Comparison of ENCODE assay signal across 10 cellular contexts in genomic region chr2:79855264-79856006, GRCh38.
DNase-seq lines count a peak whose midpoint lies in the region; ATAC-seq, FAIRE-seq and TF ChIP-seq lines count a peak whose summit lies in the region.
"Had no signal": no experiment of that assay in that cellular context is flagged by ENCODE, and none has a peak within 500 bp of the region (broad histone marks: within the 10 kb centered on the region; RNA-seq: fewer than 3 reads in every experiment).

No MANE protein-coding gene starts in this region.

- H3K9me3 ChIP-seq in pancreas = no peaks in the 10 kb centered on the region

- H3K27me3 Mint-ChIP-seq in T-helper 2 cell treated with Interferon-gamma antibody and Interleukin-4, amounts not matched to agents 5 μg/mL and 100 μg/mL, for 36 hours (ENCODE audit: low read depth) = no peaks in the 10 kb centered on the region

- DNase-seq in DMS153 treated with DMSO at 0.1 percent for 48 hours (lab: John Stamatoyannopoulos, UW; ENCODE audit: unreplicated experiment) (peak; percentile 12), NCI-H2227 (lab: John Stamatoyannopoulos, UW; ENCODE audit: unreplicated experiment) (peak; percentile 10), dorsolateral prefrontal cortex (peak in 8 of 10 donors; percentile 11 to 67 (median 55)), pancreas (peak in 2 of 6 donors; percentile 21 to 25), posterior vena cava (ENCODE audit: low spot score) (no peak), mesenteric fat pad (ENCODE audit: low spot score) (no peak), omental fat pad (ENCODE audit: low spot score) (no peak)
- DNase-seq in T-helper 2 cell treated with Interferon-gamma antibody and Interleukin-4, amounts not matched to agents 5 μg/mL and 100 μg/mL, for 36 hours (ENCODE audit: low spot score) = no peak
- DNase-seq: cortex of kidney, NCI-H1048 had no signal

- peak overlapping the region in 35 of 59 donors; percentile 6 to 56 (median 34) for H3K4me3 ChIP-seq in dorsolateral prefrontal cortex
- no peak overlapping the region for H3K4me3 ChIP-seq in pancreas

- H3K36me3 ChIP-seq in pancreas = no peaks in the 10 kb centered on the region

- FAIRE-seq in pancreas (lab: Jason Lieb, UNC) = no peak

- H3K4me1 Mint-ChIP-seq in T-helper 2 cell treated with Interferon-gamma antibody and Interleukin-4, amounts not matched to agents 5 μg/mL and 100 μg/mL, for 36 hours (ENCODE audit: low read depth) = no peaks in the 10 kb centered on the region

- H3K4me1 ChIP-seq in pancreas = peaks cover 0 to under 1% (median 0%) of the 10 kb centered on the region in 3 donors

- no peaks in the 10 kb centered on the region for H3K27me3 ChIP-seq in dorsolateral prefrontal cortex
- no peaks in the 10 kb centered on the region for H3K27me3 ChIP-seq in pancreas

- intact Hi-C loops in dorsolateral prefrontal cortex (cut with DNase I) = loop anchor here (5.0 to 10.0 kb wide), 7 partner anchors 91 to 633 kb away; partner anchors contain the start of gene CTNNA2 (in 1 of the 2)
- intact Hi-C loops in pancreas (cut with DNase I) = no loop called here
- intact Hi-C loops in posterior vena cava (cut with DNase I) = no loop called here

- no peak overlapping the region for H3K4me3 Mint-ChIP-seq in T-helper 2 cell treated with Interferon-gamma antibody and Interleukin-4, amounts not matched to agents 5 μg/mL and 100 μg/mL, for 36 hours

- TF ChIP-seq CTCF in dorsolateral prefrontal cortex (IDR thresholded peaks at IDR 0.05 in 54 of 56, conservative IDR thresholded peaks at IDR 0.05 in 2 of 56; ENCODE audit: low read depth in 1 of 56, partially characterized antibody in 56 of 56) (peak in 55 of 56 donors; percentile 17 to 76 (median 60)), pancreas (IDR thresholded peaks at IDR 0.05) (peak in 1 of 4 donors; percentile 19), omental fat pad (IDR thresholded peaks at IDR 0.05) (no peak)

- no peaks in the 10 kb centered on the region for H3K36me3 Mint-ChIP-seq in T-helper 2 cell treated with Interferon-gamma antibody and Interleukin-4, amounts not matched to agents 5 μg/mL and 100 μg/mL, for 36 hours (ENCODE audit: low read depth)

- WGBS in pancreas, 2 donors = 30 to 41% methylated on average over 10 of the region's 10 CpGs

- H3K27ac Mint-ChIP-seq in T-helper 2 cell treated with Interferon-gamma antibody and Interleukin-4, amounts not matched to agents 5 μg/mL and 100 μg/mL, for 36 hours = no peak overlapping the region

- H3K9me3 Mint-ChIP-seq in T-helper 2 cell treated with Interferon-gamma antibody and Interleukin-4, amounts not matched to agents 5 μg/mL and 100 μg/mL, for 36 hours = peaks cover 8% of the 10 kb centered on the region

- ATAC-seq in pancreas = peak; percentile 63 to 97 (median 90)
- no peak for ATAC-seq in omental fat pad (ENCODE audit: low FRiP score)

- peak overlapping the region in 15 of 59 donors; percentile 0 to 73 (median 30) for H3K27ac ChIP-seq in dorsolateral prefrontal cortex
- H3K27ac ChIP-seq in pancreas = no peak overlapping the region

Comparison
In these comparisons a context has a peak if more than half of its experiments do, and no peak if none do; other contexts are left out.
1. DNase-seq: peak in DMS153 treated with DMSO at 0.1 percent for 48 hours (single experiment), NCI-H2227 (single experiment) and dorsolateral prefrontal cortex (8 of 10); none in posterior vena cava (single experiment), T-helper 2 cell treated with Interferon-gamma antibody and Interleukin-4, amounts not matched to agents 5 μg/mL and 100 μg/mL, for 36 hours (single experiment), mesenteric fat pad (single experiment) and omental fat pad (single experiment).
2. H3K4me3 ChIP-seq: peak in dorsolateral prefrontal cortex (35 of 59); none in pancreas (0 of 4).
3. CTCF ChIP-seq: peak in dorsolateral prefrontal cortex (55 of 56); none in omental fat pad (0 of 3).
4. intact Hi-C loops: an anchor here in dorsolateral prefrontal cortex (5.0 to 10.0 kb wide); none called in pancreas and posterior vena cava.